ENCODE assay signal across 8 cellular contexts in the genomic region with DNA sequence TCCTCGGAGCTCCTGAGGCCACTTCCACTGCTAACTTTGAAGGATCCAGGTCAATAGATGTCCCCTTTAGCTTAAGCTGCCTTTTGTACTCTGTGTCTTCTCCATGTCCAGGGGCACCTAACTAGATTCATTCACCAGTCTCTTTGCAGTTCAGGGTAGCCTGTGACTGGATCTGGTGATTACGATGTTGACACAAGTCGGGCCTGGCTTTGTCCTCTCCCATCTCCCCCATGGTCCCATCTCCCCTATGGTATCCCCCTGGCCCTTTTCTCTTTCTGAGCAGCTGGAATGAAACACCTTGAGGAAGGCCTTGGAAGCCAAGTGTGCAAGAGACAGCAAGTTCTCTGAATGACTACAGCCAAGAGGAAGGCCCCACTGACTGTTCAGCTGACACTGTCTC.
"Had no signal": no experiment of that assay in that cellular context is flagged by ENCODE, and none has a peak within 500 bp of the region (broad histone marks: within the 10 kb centered on the region; RNA-seq: fewer than 3 reads in every experiment).

No MANE protein-coding gene starts in this region.

- H3K9me3 ChIP-seq: HAP-1 had no signal

- DNase-seq: GM23248, H7, H9, HCEC 1CT, HFFc6 had no signal

- H3K4me2 ChIP-seq: GM23338 had no signal

- ATAC-seq: GM23338, HCT116 had no signal

- H3K4me3 ChIP-seq: GM23248, GM23338, HAP-1 had no signal

- H3K4me1 ChIP-seq: HAP-1 had no signal

- H3K4me3 Mint-ChIP-seq: GM23338, H9, HFFc6 had no signal

- H3K36me3 ChIP-seq: HAP-1 had no signal

- H3K27ac Mint-ChIP-seq: GM23338, HFFc6 had no signal

- H3K9me3 Mint-ChIP-seq: H9 had no signal

- H3K27ac ChIP-seq: GM23248 had no signal

- H2AFZ ChIP-seq: GM23248, GM23338 had no signal

- H3K9ac ChIP-seq: GM23248 had no signal
